ENCODE assay signal across 8 cellular contexts in genomic region chr6:84764332-84765049, GRCh38. TPM values are rescaled to one million over a fixed set of nuclear protein-coding genes. Genes with fewer than 3 reads are reported as not detected.
DNase-seq lines count a peak whose midpoint lies in the region; ATAC-seq and TF ChIP-seq lines count a peak whose summit lies in the region.

TSS of gene TBX18 (minus strand) at chr6:84764598. CDS start at chr6:84764181, 417 bp downstream.

- H3K27me3 Mint-ChIP-seq in MCF 10A (ENCODE audit: insufficient read depth, unreplicated experiment) (no peaks in the 10 kb centered on the region), mesothelial cell of epicardium (ENCODE audit: low read depth) (peaks cover 90% of the 10 kb centered on the region)

- H3K27me3 ChIP-seq in breast epithelium (peaks cover 0 to 85% of the 10 kb centered on the region in 2 donors), esophagus muscularis mucosa (peaks cover 0 to 92% (median 51%) of the 10 kb centered on the region in 4 donors), tibial nerve (peaks cover 0 to 93% of the 10 kb centered on the region in 2 donors)

- H3K9me3 ChIP-seq in breast epithelium (no peaks in the 10 kb centered on the region), esophagus muscularis mucosa (no peaks in the 10 kb centered on the region), tibial nerve (no peaks in the 10 kb centered on the region)

- H3K4me3 ChIP-seq in breast epithelium = peak within 1 kb of the TSS; percentile 58 to 74 (median 59)
- peak within 1 kb of the TSS; percentile 67 to 81 (median 72) for H3K4me3 ChIP-seq in esophagus muscularis mucosa
- peak within 1 kb of the TSS; percentile 42 to 82 (median 54) for H3K4me3 ChIP-seq in tibial nerve

- no peak for TF ChIP-seq CTCF in breast epithelium (IDR thresholded peaks at IDR 0.05)
- TF ChIP-seq CTCF in MCF 10A (IDR thresholded peaks at IDR 0.05; ENCODE audit: unreplicated experiment) = no peak
- TF ChIP-seq CTCF in esophagus muscularis mucosa (IDR thresholded peaks at IDR 0.05) = no peak
- no peak for TF ChIP-seq CTCF in mesothelial cell of epicardium (IDR thresholded peaks at IDR 0.05; ENCODE audit: unreplicated experiment)
- TF ChIP-seq CTCF in tibial nerve (IDR thresholded peaks at IDR 0.05) = no peak

- H3K36me3 Mint-ChIP-seq in MCF 10A (ENCODE audit: insufficient read depth, unreplicated experiment) (no peaks in the 10 kb centered on the region), mesothelial cell of epicardium (no peaks in the 10 kb centered on the region)

- H3K4me1 Mint-ChIP-seq in MCF 10A (ENCODE audit: insufficient read depth, unreplicated experiment) (peaks cover 4% of the 10 kb centered on the region), mesothelial cell of epicardium (peaks cover 19% of the 10 kb centered on the region)

- ATAC-seq in GM19035 (IDR thresholded peaks at IDR 0.05; ENCODE audit: unreplicated experiment) (no peak), GM19328 (IDR thresholded peaks at IDR 0.05; ENCODE audit: unreplicated experiment) (no peak)

- peak within 1 kb of the TSS; percentile 76 to 90 for H3K27ac ChIP-seq in breast epithelium
- peak within 1 kb of the TSS; percentile 93 to 98 (median 95) for H3K27ac ChIP-seq in esophagus muscularis mucosa (replicated peaks in 1 of 4)
- peak within 1 kb of the TSS; percentile 39 to 95 (median 82) for H3K27ac ChIP-seq in tibial nerve

- DNase-seq in breast epithelium (ENCODE audit: low spot score in 2 of 2) = peak; percentile 72 to 74
- DNase-seq in MCF 10A (ENCODE audit: unreplicated experiment) = no peak
- DNase-seq in SW480 (ENCODE audit: low spot score) = peak; percentile 86
- peak; percentile 99 for DNase-seq in esophagus muscularis mucosa (ENCODE audit: extremely low spot score)
- DNase-seq in mesothelial cell of epicardium (ENCODE audit: low spot score in 2 of 2, unreplicated experiment in 2 of 2) = peak; percentile 79 to 90
- peak; percentile 97 to 98 for DNase-seq in tibial nerve (ENCODE audit: low spot score in 2 of 2)

- H3K4me3 Mint-ChIP-seq in MCF 10A (ENCODE audit: unreplicated experiment) = no peak within 1 kb of the TSS
- peak within 1 kb of the TSS; percentile 82 for H3K4me3 Mint-ChIP-seq in mesothelial cell of epicardium

- CTCF ChIA-PET in MCF 10A (lab: Yijun Ruan, JAX) = no interaction called here

- H3K36me3 ChIP-seq in breast epithelium = no peaks in the 10 kb centered on the region
- H3K36me3 ChIP-seq in esophagus muscularis mucosa = no peaks in the 10 kb centered on the region
- no peaks in the 10 kb centered on the region for H3K36me3 ChIP-seq in tibial nerve

- 3% methylated on average over 31 of the region's 42 CpGs for WGBS in esophagus muscularis mucosa
- 1 to 2% methylated on average over 31 to 42 of the region's 42 CpGs for whole genome bisulfite sequencing in tibial nerve, 2 donors

- peak; percentile 21 for TF ChIP-seq POLR2A in breast epithelium (IDR thresholded peaks at IDR 0.05)
- TF ChIP-seq POLR2A in esophagus muscularis mucosa (IDR thresholded peaks at IDR 0.05; ENCODE audit: low read depth) = no peak
- TF ChIP-seq POLR2A in tibial nerve (IDR thresholded peaks at IDR 0.05) = peak; percentile 48 to 62

- TF ChIP-seq EP300 in esophagus muscularis mucosa (IDR thresholded peaks at IDR 0.05) (peak; percentile 47), tibial nerve (IDR thresholded peaks at IDR 0.05) (peak in 1 of 2 donors; percentile 88)

- BruUV-seq in MCF 10A (replicated peaks; lab: Mats Ljungman, UMichigan) = no TSS peak

- POLR2A ChIA-PET in MCF 10A (lab: Yijun Ruan, JAX) = no interaction called here

- H3K4me1 ChIP-seq in breast epithelium (no peaks in the 10 kb centered on the region), esophagus muscularis mucosa (peaks cover 11 to 44% (median 37%) of the 10 kb centered on the region in 4 donors), tibial nerve (peaks cover 0 to 58% (median 6%) of the 10 kb centered on the region in 4 donors)

- H3K9me3 Mint-ChIP-seq in MCF 10A (ENCODE audit: unreplicated experiment) (no peaks in the 10 kb centered on the region), mesothelial cell of epicardium (no peaks in the 10 kb centered on the region)

- H3K27ac Mint-ChIP-seq in MCF 10A (ENCODE audit: low read depth, unreplicated experiment) (no peak within 1 kb of the TSS), mesothelial cell of epicardium (peak within 1 kb of the TSS; percentile 94)

- intact Hi-C loops in breast epithelium (cut with DNase I; ENCODE audit: low total_unique reads) (no loop called here), MCF 10A (cut with micrococcal nuclease) (no loop called here), esophagus muscularis mucosa (cut with DNase I) (loop anchor here (5.0 kb wide), 1 partner anchor 342 kb away; no protein-coding TSS in a partner anchor)

RNA-seq across cellular contexts. Expression of gene TBX18, which starts in this region (rescaled TPM):
- 10 to 100 TPM in 2 of 3 donors, 1 to 10 TPM in 1; 8.8 to 20.6 (median 17.0) TPM for total RNA-seq in breast epithelium
- 0.39 and 0.42 TPM in 2 replicates for total RNA-seq in MCF 10A (2022)
- 10 to 100 TPM in 3 of 4 donors, 1 to 10 TPM in 1; 8.7 to 17.4 (median 11.2) TPM for total RNA-seq in esophagus muscularis mucosa
- 10.1 to 13.2 TPM (median 12.8 TPM) in 3 replicates for total RNA-seq in mesothelial cell of epicardium
- total RNA-seq in tibial nerve = 10 to 100 TPM; 30.2 to 63.7 (median 41.0) TPM
